ENCODE assay signal across 25 cellular contexts in the genomic region with DNA sequence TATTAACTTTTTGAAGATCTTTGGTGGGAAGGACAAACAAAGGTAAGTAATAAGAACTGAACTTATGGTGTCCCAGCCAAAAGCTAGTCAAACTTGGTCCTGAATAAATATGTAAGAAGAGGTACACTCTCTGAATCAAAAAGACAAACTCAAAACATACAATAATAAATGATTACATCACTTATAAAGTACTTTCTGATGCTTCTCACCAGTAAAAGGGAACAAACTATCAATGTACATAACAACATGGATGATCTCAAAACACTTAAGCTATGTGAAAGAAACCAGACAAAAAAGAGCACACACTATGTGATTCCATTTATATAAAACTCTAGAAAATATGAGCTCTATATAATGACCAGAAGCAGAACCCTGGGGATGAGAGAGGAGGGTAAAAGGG.
A peak's percentile ranks its signal among the peaks of the same experiment; 100 is the strongest.
DNase-seq lines count a peak whose midpoint lies in the region; ATAC-seq, FAIRE-seq and TF ChIP-seq lines count a peak whose summit lies in the region.
"Had no signal": no experiment of that assay in that cellular context is flagged by ENCODE, and none has a peak within 500 bp of the region (broad histone marks: within the 10 kb centered on the region; RNA-seq: fewer than 3 reads in every experiment).

No MANE protein-coding gene starts in this region.

- H3K27me3 Mint-ChIP-seq in central memory CD8-positive, alpha-beta T cell: no peaks in the 10 kb centered on the region
- no peaks in the 10 kb centered on the region for H3K27me3 Mint-ChIP-seq in memory B cell
- H3K27me3 Mint-ChIP-seq: CD4-positive, alpha-beta memory T cell; CD4-positive, CD25-positive, alpha-beta regulatory T cell; CD8-positive, alpha-beta memory T cell had no signal

- TF ChIP-seq CTCF in foreskin fibroblast (IDR thresholded peaks at IDR 0.05; ENCODE audit: low read depth, low read length) (no peak), testis (IDR thresholded peaks at IDR 0.05) (no peak)

- H3K27ac ChIP-seq in testis: no peak overlapping the region
- H3K27ac ChIP-seq: BLaER1 had no signal

- H3K4me3 ChIP-seq in foreskin fibroblast (ENCODE audit: low read depth in 1 of 2, low read length in 2 of 2) (no peak overlapping the region), testis (no peak overlapping the region)
- H3K4me3 ChIP-seq: BLaER1 had no signal

- H3K4me1 Mint-ChIP-seq in central memory CD8-positive, alpha-beta T cell: peaks cover 8% of the 10 kb centered on the region
- no peaks in the 10 kb centered on the region for H3K4me1 Mint-ChIP-seq in memory B cell
- H3K4me1 Mint-ChIP-seq: CD14-positive monocyte; CD4-positive, CD25-positive, alpha-beta regulatory T cell had no signal

- no peak for ATAC-seq in central memory CD8-positive, alpha-beta T cell (replicated peaks; ENCODE audit: extremely low read depth, poor library complexity, severe bottlenecking)
- ATAC-seq in memory B cell (ENCODE audit: low read depth): no peak

- no peaks in the 10 kb centered on the region for H3K9me3 ChIP-seq in testis
- H3K9me3 ChIP-seq: BE2C, BLaER1 had no signal

- no peak for DNase-seq in GM12892 (ENCODE audit: insufficient read length)
- DNase-seq in GM19239 (ENCODE audit: insufficient read length, low spot score): no peak
- no peak for DNase-seq in central memory CD8-positive, alpha-beta T cell (ENCODE audit: low spot score in 2 of 2)
- DNase-seq in memory B cell (ENCODE audit: low spot score in 2 of 2): no peak
- DNase-seq in foreskin fibroblast: no peak
- no peak for DNase-seq in DMS153 treated with DMSO at 0.1 percent for 48 hours (lab: John Stamatoyannopoulos, UW; ENCODE audit: unreplicated experiment)
- no peak for DNase-seq in testis
- DNase-seq: 8988T; ACHN; BE2C; C1 segment of cervical spinal cord; CD4-positive, alpha-beta memory T cell; CD4-positive, CD25-positive, alpha-beta regulatory T cell; CD8-positive, alpha-beta memory T cell; COR-L47; DMS 273 treated with DMSO at 0.1 percent for 48 hours; DMS153; DMS79 treated with DMSO at 0.1 percent for 48 hours; GF-D8 had no signal

- H3K4me1 ChIP-seq in testis: no peaks in the 10 kb centered on the region
- H3K4me1 ChIP-seq: BE2C had no signal

- no peaks in the 10 kb centered on the region for H3K36me3 ChIP-seq in testis (ENCODE audit: low read depth, missing control alignments)

- peaks cover 7% of the 10 kb centered on the region for H3K36me3 Mint-ChIP-seq in central memory CD8-positive, alpha-beta T cell (ENCODE audit: insufficient read depth)
- H3K36me3 Mint-ChIP-seq in memory B cell: peaks cover 28% of the 10 kb centered on the region

- H3K9me3 Mint-ChIP-seq in central memory CD8-positive, alpha-beta T cell: no peaks in the 10 kb centered on the region
- no peaks in the 10 kb centered on the region for H3K9me3 Mint-ChIP-seq in memory B cell
- H3K9me3 Mint-ChIP-seq: CD14-positive monocyte; CD4-positive, alpha-beta memory T cell; CD4-positive, CD25-positive, alpha-beta regulatory T cell; CD8-positive, alpha-beta memory T cell had no signal

- no peak for TF ChIP-seq POLR2A in GM12892 (IDR thresholded peaks at IDR 0.05; ENCODE audit: low read depth, low read length)
- no peak for TF ChIP-seq POLR2A in testis (IDR thresholded peaks at IDR 0.05)

- H3K27ac Mint-ChIP-seq in central memory CD8-positive, alpha-beta T cell (ENCODE audit: low read depth): peak overlapping the region; percentile 33
- peak overlapping the region; percentile 12 for H3K27ac Mint-ChIP-seq in memory B cell
- H3K27ac Mint-ChIP-seq: CD14-positive monocyte; CD4-positive, CD25-positive, alpha-beta regulatory T cell had no signal

- intact Hi-C loops in testis (cut with DNase I; ENCODE audit: low total_unique reads): no loop called here

- H3K4me3 Mint-ChIP-seq in central memory CD8-positive, alpha-beta T cell: no peak overlapping the region
- H3K4me3 Mint-ChIP-seq in memory B cell: no peak overlapping the region
- H3K4me3 Mint-ChIP-seq: CD14-positive monocyte; CD4-positive, alpha-beta memory T cell; CD4-positive, CD25-positive, alpha-beta regulatory T cell; CD8-positive, alpha-beta memory T cell had no signal

- peak; percentile 9 for FAIRE-seq in GM12892 (lab: Jason Lieb, UNC)
- FAIRE-seq in GM19239 (lab: Jason Lieb, UNC): peak; percentile 78
- FAIRE-seq: A204.1, G401.6, GM12891, GM18507 had no signal

- no peaks in the 10 kb centered on the region for H3K27me3 ChIP-seq in testis
- H3K27me3 ChIP-seq: BE2C, BLaER1 had no signal
